In genomic region chr12:31315779-31316465, GRCh38 we compare ENCODE assay signal across 1 cellular context.
TF ChIP-seq lines count a peak whose summit lies in the region.

No MANE protein-coding gene starts in this region.

TF ChIP-seq in K562, 482 proteins besides CTCF, POLR2A, EP300 and RAD21 (continued from another document):
- TF ChIP-seq CEBPB (tag; IDR thresholded peaks at IDR 0.05) (peak; percentile 16), ZNF316 (IDR thresholded peaks at IDR 0.05) (peak; percentile 93), KAT7 (CRISPR knock-in tag; IDR thresholded peaks at IDR 0.05; ENCODE audit: borderline replicate concordance) (no peak), HDAC8 (tag; IDR thresholded peaks at IDR 0.05) (no peak), IRF9 (tag; IDR thresholded peaks at IDR 0.05) (no peak)
